Comparison of ENCODE assay signal across 18 cellular contexts in genomic region chr16:27363246-27363632, GRCh38. TPM values are rescaled to one million over a fixed set of nuclear protein-coding genes. Genes with fewer than 3 reads are reported as not detected.
DNase-seq lines count a peak whose midpoint lies in the region; ATAC-seq and TF ChIP-seq lines count a peak whose summit lies in the region.
"Had no signal": no experiment of that assay in that cellular context is flagged by ENCODE, and none has a peak within 500 bp of the region (broad histone marks: within the 10 kb centered on the region; RNA-seq: fewer than 3 reads in every experiment).

No MANE protein-coding gene starts in this region.

- H3K27ac ChIP-seq in epithelial cell of prostate: peak overlapping the region; percentile 97
- H3K27ac ChIP-seq in lower lobe of right lung: no peak overlapping the region
- H3K27ac ChIP-seq: gastrocnemius medialis, VCaP had no signal

- H3K9me3 ChIP-seq in lower lobe of right lung: no peaks in the 10 kb centered on the region
- H3K9me3 ChIP-seq: gastrocnemius medialis had no signal

- peaks cover 8% of the 10 kb centered on the region for H3K9me3 Mint-ChIP-seq in activated CD4-positive, alpha-beta T cell treated with anti-CD3 and anti-CD28 coated beads, Interleukin-2, amount 10 ng/mL, durations not matched to agents 7 days and 5 days
- no peaks in the 10 kb centered on the region for H3K9me3 Mint-ChIP-seq in T-cell
- peaks cover 0 to 2% of the 10 kb centered on the region in 2 donors for H3K9me3 Mint-ChIP-seq in stimulated activated naive B cell treated with anti-CD40 and anti-IgM and Interleukin-4, amounts not matched to agents 10 μg/mL and 1 μg/mL and 100 μg/mL, for 72 hours
- H3K9me3 Mint-ChIP-seq: CD8-positive, alpha-beta memory T cell; type B pancreatic cell had no signal

- H3K27ac Mint-ChIP-seq in activated CD4-positive, alpha-beta T cell treated with anti-CD3 and anti-CD28 coated beads, Interleukin-2, amount 10 ng/mL, durations not matched to agents 7 days and 5 days: peak overlapping the region; percentile 19
- H3K27ac Mint-ChIP-seq in T-cell: peak overlapping the region; percentile 48 to 63
- peak overlapping the region; percentile 84 for H3K27ac Mint-ChIP-seq in stimulated activated naive B cell treated with anti-CD40 and anti-IgM and Interleukin-4, amounts not matched to agents 10 μg/mL and 1 μg/mL and 100 μg/mL, for 72 hours
- H3K27ac Mint-ChIP-seq: type B pancreatic cell had no signal

- no peak overlapping the region for H3K4me3 ChIP-seq in lower lobe of right lung
- H3K4me3 ChIP-seq: gastrocnemius medialis, GM12878, lung, smooth muscle cell had no signal

- H3K36me3 Mint-ChIP-seq in activated CD4-positive, alpha-beta T cell treated with anti-CD3 and anti-CD28 coated beads, Interleukin-2, amount 10 ng/mL, durations not matched to agents 7 days and 5 days (ENCODE audit: low read depth): peaks cover 74% of the 10 kb centered on the region
- peaks cover 44% of the 10 kb centered on the region for H3K36me3 Mint-ChIP-seq in T-cell
- peaks cover 54 to 69% of the 10 kb centered on the region in 2 donors for H3K36me3 Mint-ChIP-seq in stimulated activated naive B cell treated with anti-CD40 and anti-IgM and Interleukin-4, amounts not matched to agents 10 μg/mL and 1 μg/mL and 100 μg/mL, for 72 hours

- H3K27me3 Mint-ChIP-seq in activated CD4-positive, alpha-beta T cell treated with anti-CD3 and anti-CD28 coated beads, Interleukin-2, amount 10 ng/mL, durations not matched to agents 7 days and 5 days: no peaks in the 10 kb centered on the region
- H3K27me3 Mint-ChIP-seq in T-cell: no peaks in the 10 kb centered on the region
- H3K27me3 Mint-ChIP-seq in stimulated activated naive B cell treated with anti-CD40 and anti-IgM and Interleukin-4, amounts not matched to agents 10 μg/mL and 1 μg/mL and 100 μg/mL, for 72 hours: no peaks in the 10 kb centered on the region
- H3K27me3 Mint-ChIP-seq: CD8-positive, alpha-beta memory T cell; type B pancreatic cell had no signal

- POLR2A ChIA-PET in activated CD4-positive, alpha-beta T cell treated with anti-CD3 and anti-CD28 coated beads, Interleukin-2, amount 10 ng/mL, durations not matched to agents 7 days and 5 days (lab: Charles Lee): no interaction called here
- POLR2A ChIA-PET in T-cell (lab: Charles Lee): no interaction called here

- CTCF ChIA-PET in activated CD4-positive, alpha-beta T cell treated with anti-CD3 and anti-CD28 coated beads, Interleukin-2, amount 10 ng/mL, durations not matched to agents 7 days and 5 days (lab: Charles Lee): interaction anchor here (0.6 kb wide), 1 partner anchor 89 kb away, joined by 4 read pairs; no protein-coding TSS in a partner anchor
- CTCF ChIA-PET in T-cell (lab: Charles Lee): no interaction called here

- peaks cover 58% of the 10 kb centered on the region for H3K4me1 Mint-ChIP-seq in activated CD4-positive, alpha-beta T cell treated with anti-CD3 and anti-CD28 coated beads, Interleukin-2, amount 10 ng/mL, durations not matched to agents 7 days and 5 days
- H3K4me1 Mint-ChIP-seq in T-cell: peaks cover 49 to 55% (median 52%) of the 10 kb centered on the region in 3 donors
- H3K4me1 Mint-ChIP-seq in stimulated activated naive B cell treated with anti-CD40 and anti-IgM and Interleukin-4, amounts not matched to agents 10 μg/mL and 1 μg/mL and 100 μg/mL, for 72 hours: peaks cover 37 to 76% of the 10 kb centered on the region in 2 donors

- TF ChIP-seq CTCF in lower lobe of right lung (IDR thresholded peaks at IDR 0.05): no peak

- peaks cover 37% of the 10 kb centered on the region for H3K4me1 ChIP-seq in lower lobe of right lung

- intact Hi-C loops in lower lobe of right lung (cut with DNase I): no loop called here

- H3K36me3 ChIP-seq in lower lobe of right lung: peaks cover 64% of the 10 kb centered on the region

- H3K27me3 ChIP-seq in lower lobe of right lung (ENCODE audit: low read depth): no peaks in the 10 kb centered on the region
- H3K27me3 ChIP-seq: gastrocnemius medialis had no signal

- no peak overlapping the region for H3K4me3 Mint-ChIP-seq in activated CD4-positive, alpha-beta T cell treated with anti-CD3 and anti-CD28 coated beads, Interleukin-2, amount 10 ng/mL, durations not matched to agents 7 days and 5 days
- no peak overlapping the region for H3K4me3 Mint-ChIP-seq in T-cell
- peak overlapping the region; percentile 33 to 50 for H3K4me3 Mint-ChIP-seq in stimulated activated naive B cell treated with anti-CD40 and anti-IgM and Interleukin-4, amounts not matched to agents 10 μg/mL and 1 μg/mL and 100 μg/mL, for 72 hours
- H3K4me3 Mint-ChIP-seq: type B pancreatic cell had no signal

- DNase-seq in activated CD4-positive, alpha-beta T cell treated with anti-CD3 and anti-CD28 coated beads, Interleukin-2, amount 10 ng/mL, durations not matched to agents 7 days and 5 days: no peak
- DNase-seq in activated CD4-positive, alpha-beta T cell treated with anti-CD3 and anti-CD28 coated beads, Interleukin-2, amount 50 U/mL, for 4 hours: no peak
- DNase-seq in T-cell (no peak), epithelial cell of prostate (ENCODE audit: low read depth, low spot score) (no peak), lower lobe of right lung (no peak), NCI-H1417 (lab: John Stamatoyannopoulos, UW) (no peak)
- no peak for DNase-seq in stimulated activated naive B cell treated with anti-CD40 and anti-IgM and Interleukin-4, amounts not matched to agents 10 μg/mL and 1 μg/mL and 100 μg/mL, for 72 hours
- DNase-seq in stimulated activated naive CD8-positive, alpha-beta T cell treated with anti-CD3 and anti-CD28 coated beads, Interleukin-15, Interleukin-2, amounts not matched to agents 100 U/mL and 50 U/mL, for 24 hours: no peak
- DNase-seq: CD8-positive, alpha-beta memory T cell; EL; gastrocnemius medialis; KG1; NCI-H2171 treated with DMSO at 0.1 percent for 48 hours had no signal

- no peak for ATAC-seq in T-cell (replicated peaks in 1 of 4)
- no peak for ATAC-seq in stimulated activated naive B cell treated with anti-CD40 and anti-IgM and Interleukin-4, amounts not matched to agents 10 μg/mL and 1 μg/mL and 100 μg/mL, for 72 hours (replicated peaks)
- no peak for ATAC-seq in lower lobe of right lung
- ATAC-seq in stimulated activated naive CD8-positive, alpha-beta T cell treated with anti-CD3 and anti-CD28 coated beads, Interleukin-15, Interleukin-2, amounts not matched to agents 100 U/mL and 50 U/mL, for 24 hours: no peak
- ATAC-seq: gastrocnemius medialis, GM12878 had no signal

RNA-seq across cellular contexts. Expression of gene IL21R, which starts 38.7 kb away (rescaled TPM):
- 10 to 100 TPM; 44.4 to 45.6 TPM for total RNA-seq in activated CD4-positive, alpha-beta T cell treated with anti-CD3 and anti-CD28 coated beads, Interleukin-2, amount 10 ng/mL, durations not matched to agents 7 days and 5 days
- total RNA-seq in T-cell (10 to 100 TPM; 35.6 to 44.3 (median 38.2) TPM), lower lobe of right lung (6.0 TPM)
- total RNA-seq: smooth muscle cell had no signal

RNA-seq across cellular contexts. Expression of gene IL4R, which starts 49.5 kb away (rescaled TPM):
- 100 to 1,000 TPM; 242 to 262 TPM for total RNA-seq in activated CD4-positive, alpha-beta T cell treated with anti-CD3 and anti-CD28 coated beads, Interleukin-2, amount 10 ng/mL, durations not matched to agents 7 days and 5 days
- total RNA-seq in T-cell (100 to 1,000 TPM; 186 to 281 (median 221) TPM), lower lobe of right lung (143 TPM)

Comparison
In these comparisons a context has a peak if more than half of its experiments do, and no peak if none do; other contexts are left out.
1. H3K27ac Mint-ChIP-seq: peak in every context shown above with its lines; median percentile 84 in stimulated activated naive B cell treated with anti-CD40 and anti-IgM and Interleukin-4, amounts not matched to agents 10 μg/mL and 1 μg/mL and 100 μg/mL, for 72 hours; 56 in T-cell; 19 in activated CD4-positive, alpha-beta T cell treated with anti-CD3 and anti-CD28 coated beads, Interleukin-2, amount 10 ng/mL, durations not matched to agents 7 days and 5 days.
2. H3K4me3 Mint-ChIP-seq: peak in stimulated activated naive B cell treated with anti-CD40 and anti-IgM and Interleukin-4, amounts not matched to agents 10 μg/mL and 1 μg/mL and 100 μg/mL, for 72 hours (2 of 2); none in activated CD4-positive, alpha-beta T cell treated with anti-CD3 and anti-CD28 coated beads, Interleukin-2, amount 10 ng/mL, durations not matched to agents 7 days and 5 days (single experiment) and T-cell (0 of 3).